Comparison of ENCODE assay signal across 8 cellular contexts in genomic region chr5:158770506-158770905, GRCh38.
DNase-seq lines count a peak whose midpoint lies in the region; ATAC-seq and TF ChIP-seq lines count a peak whose summit lies in the region.

No MANE protein-coding gene starts in this region.

- H4K20me1 ChIP-seq in MM.1S (ENCODE audit: insufficient read depth, low read length), result no peaks in the 10 kb centered on the region
- no peaks in the 10 kb centered on the region for H4K20me1 ChIP-seq in osteoblast (ENCODE audit: insufficient read depth, low read length)

- H3K27ac ChIP-seq in MM.1S (ENCODE audit: low read length), result no peak overlapping the region
- H3K27ac ChIP-seq in osteoblast (ENCODE audit: low read depth, low read length), result no peak overlapping the region

- no peaks in the 10 kb centered on the region for H3K36me3 ChIP-seq in MM.1S (replicated peaks; ENCODE audit: insufficient read depth, low read length)
- H3K36me3 ChIP-seq in osteoblast (ENCODE audit: insufficient read depth, low read length), result no peaks in the 10 kb centered on the region

- ATAC-seq in GM18517 (IDR thresholded peaks at IDR 0.05; ENCODE audit: unreplicated experiment) (no peak), HG03097 (IDR thresholded peaks at IDR 0.05; ENCODE audit: low FRiP score, unreplicated experiment) (no peak)

- TF ChIP-seq CTCF in GM12865 (IDR thresholded peaks at IDR 0.05; ENCODE audit: insufficient read depth, low read depth, low read length, missing control alignments) (no peak), MM.1S (IDR thresholded peaks at IDR 0.05; ENCODE audit: low read length) (peak; percentile 34), choroid plexus epithelial cell (conservative IDR thresholded peaks at IDR 0.05; ENCODE audit: low read depth, low read length) (peak; percentile 50), osteoblast (IDR thresholded peaks at IDR 0.05; ENCODE audit: extremely low read depth, low read depth, low read length) (peak; percentile 47)

- H3K4me1 ChIP-seq in MM.1S (ENCODE audit: low read length) (no peaks in the 10 kb centered on the region), osteoblast (ENCODE audit: insufficient read depth, low read length) (peaks cover 13% of the 10 kb centered on the region)

- H3K79me2 ChIP-seq in MM.1S (ENCODE audit: low read length), result no peaks in the 10 kb centered on the region
- H3K79me2 ChIP-seq in osteoblast (ENCODE audit: insufficient read depth, low read length), result peaks cover 3% of the 10 kb centered on the region

- no peaks in the 10 kb centered on the region for H3K27me3 ChIP-seq in MM.1S (replicated peaks; ENCODE audit: insufficient read depth, low read length)
- H3K27me3 ChIP-seq in osteoblast (ENCODE audit: insufficient read depth, low read length), result no peaks in the 10 kb centered on the region

- H3F3A ChIP-seq in MM.1S (ENCODE audit: insufficient read depth, low read length), result no peaks in the 10 kb centered on the region

- H2AFZ ChIP-seq in MM.1S (ENCODE audit: low read length) (no peak overlapping the region), osteoblast (ENCODE audit: low read length) (no peak overlapping the region)

- DNase-seq in GM12865 (ENCODE audit: low read depth) (peak; percentile 13), MM.1S (no peak), choroid plexus epithelial cell (ENCODE audit: low read depth) (peak; percentile 28), osteoblast (ENCODE audit: insufficient read length, low spot score, missing footprints) (peak; percentile 72), Ammon's horn (ENCODE audit: low spot score) (no peak), hippocampal formation (lab: John Stamatoyannopoulos, UW) (no peak)

- no peak overlapping the region for H3K4me2 ChIP-seq in MM.1S (ENCODE audit: low read depth, low read length)
- no peak overlapping the region for H3K4me2 ChIP-seq in osteoblast (ENCODE audit: insufficient read depth, low read length)

- H3K9me2 ChIP-seq in MM.1S (replicated peaks; ENCODE audit: insufficient read depth, low read length), result no peaks in the 10 kb centered on the region

- no peak overlapping the region for H3K4me3 ChIP-seq in GM12865 (ENCODE audit: low read depth, low read length)
- no peak overlapping the region for H3K4me3 ChIP-seq in MM.1S (ENCODE audit: low read length)
- H3K4me3 ChIP-seq in choroid plexus epithelial cell (ENCODE audit: low read depth, low read length), result no peak overlapping the region
- no peak overlapping the region for H3K4me3 ChIP-seq in osteoblast (ENCODE audit: insufficient read depth, low read length)

- H3K9me3 ChIP-seq in MM.1S (replicated peaks; ENCODE audit: insufficient read depth, low read length) (no peaks in the 10 kb centered on the region), osteoblast (ENCODE audit: low read depth, low read length) (no peaks in the 10 kb centered on the region)

- H3K9ac ChIP-seq in MM.1S (ENCODE audit: low read length), result no peak overlapping the region

Comparison
In these comparisons a context has a peak if more than half of its experiments do, and no peak if none do; other contexts are left out.
1. DNase-seq: peak in GM12865 (single experiment), choroid plexus epithelial cell (single experiment) and osteoblast (single experiment); none in MM.1S (single experiment), Ammon's horn (single experiment) and hippocampal formation (0 of 2).